Comparison of ENCODE assay signal across 8 cellular contexts in the genomic region with DNA sequence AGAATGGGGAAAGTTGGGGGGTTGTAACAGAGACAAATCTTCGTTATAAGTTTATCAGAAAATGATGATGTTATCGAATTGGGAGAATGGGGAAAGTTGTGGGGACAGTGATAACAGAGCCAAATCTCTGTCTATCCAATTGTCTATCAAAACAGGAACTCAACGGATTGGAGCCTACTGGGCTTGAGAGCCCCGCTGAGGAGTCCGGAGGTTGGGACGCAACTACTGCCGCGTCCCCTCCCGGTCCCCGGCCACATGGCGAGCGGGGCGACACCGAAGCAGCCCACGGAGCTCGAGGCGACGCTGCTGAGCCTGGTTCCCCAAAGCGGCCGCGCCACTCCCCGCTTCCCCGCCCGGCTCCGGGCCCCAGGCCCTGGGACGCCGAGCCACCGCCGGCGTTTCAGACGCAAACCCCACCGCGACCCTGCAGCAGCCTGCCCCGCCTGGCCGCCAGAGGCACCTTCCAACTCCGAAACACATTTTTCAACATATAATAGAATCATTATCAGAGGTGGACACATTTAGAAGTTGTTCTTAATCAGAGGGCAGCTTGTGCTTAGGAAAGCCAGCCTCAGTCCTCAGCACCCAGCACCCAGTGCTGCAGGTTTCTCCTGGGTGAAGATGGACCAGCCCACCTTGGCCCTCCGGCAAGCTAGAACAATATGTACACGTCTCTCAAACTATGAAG. TPM values are rescaled to one million over a fixed set of nuclear protein-coding genes. Genes with fewer than 3 reads are reported as not detected.
A peak's percentile ranks its signal among the peaks of the same experiment; 100 is the strongest.
DNase-seq lines count a peak whose midpoint lies in the region; ATAC-seq and TF ChIP-seq lines count a peak whose summit lies in the region.

No MANE protein-coding gene starts in this region.

- H3F3A ChIP-seq in MM.1S (ENCODE audit: insufficient read depth, low read length): no peaks in the 10 kb centered on the region

- no peaks in the 10 kb centered on the region for H3K9me2 ChIP-seq in MM.1S (replicated peaks; ENCODE audit: insufficient read depth, low read length)

- DNase-seq in AG20443 (ENCODE audit: low spot score) (peak; percentile 65), NCI-H748 treated with DMSO at 0.1 percent for 48 hours (lab: John Stamatoyannopoulos, UW) (no peak), MM.1S (no peak)
- DNase-seq in activated naive CD8-positive, alpha-beta T cell treated with anti-CD3 and anti-CD28 coated beads, Interleukin-2, amount 10 ng/mL, durations not matched to agents 7 days and 5 days: peak; percentile 40

- ATAC-seq in GM21723 (IDR thresholded peaks at IDR 0.05; ENCODE audit: unreplicated experiment) (peak; percentile 66), HG03565 (IDR thresholded peaks at IDR 0.05; ENCODE audit: unreplicated experiment) (no peak)
- ATAC-seq in activated naive CD8-positive, alpha-beta T cell treated with anti-CD3 and anti-CD28 coated beads, Interleukin-2, amount 10 ng/mL, durations not matched to agents 7 days and 5 days (ENCODE audit: low read depth): peak; percentile 53

- no peaks in the 10 kb centered on the region for H3K36me3 ChIP-seq in iPS-15b (ENCODE audit: control insufficient read depth, insufficient read depth, low read length)
- no peaks in the 10 kb centered on the region for H3K36me3 ChIP-seq in MM.1S (replicated peaks; ENCODE audit: insufficient read depth, low read length)

- no peak overlapping the region for H3K9ac ChIP-seq in iPS-15b (ENCODE audit: low read depth, low read length)
- H3K9ac ChIP-seq in MM.1S (ENCODE audit: low read length): no peak overlapping the region

- no peak for TF ChIP-seq CTCF in MM.1S (IDR thresholded peaks at IDR 0.05; ENCODE audit: low read length)

- H3K36me3 Mint-ChIP-seq in activated naive CD8-positive, alpha-beta T cell treated with anti-CD3 and anti-CD28 coated beads, Interleukin-2, amount 10 ng/mL, durations not matched to agents 7 days and 5 days: peaks cover 11% of the 10 kb centered on the region
- H3K36me3 Mint-ChIP-seq in stimulated activated naive CD8-positive, alpha-beta T cell treated with anti-CD3 and anti-CD28 coated beads, Interleukin-15, Interleukin-2, amounts not matched to agents 100 ng/mL and 50 ng/mL, for 24 hours (ENCODE audit: low read depth): no peaks in the 10 kb centered on the region

- peaks cover 35% of the 10 kb centered on the region for H3K4me1 Mint-ChIP-seq in activated naive CD8-positive, alpha-beta T cell treated with anti-CD3 and anti-CD28 coated beads, Interleukin-2, amount 10 ng/mL, durations not matched to agents 7 days and 5 days
- H3K4me1 Mint-ChIP-seq in stimulated activated naive CD8-positive, alpha-beta T cell treated with anti-CD3 and anti-CD28 coated beads, Interleukin-15, Interleukin-2, amounts not matched to agents 100 ng/mL and 50 ng/mL, for 24 hours (ENCODE audit: low read depth): peaks cover 49% of the 10 kb centered on the region

- no peak overlapping the region for H3K4me2 ChIP-seq in MM.1S (ENCODE audit: low read depth, low read length)

- H3K27ac Mint-ChIP-seq in activated naive CD8-positive, alpha-beta T cell treated with anti-CD3 and anti-CD28 coated beads, Interleukin-2, amount 10 ng/mL, durations not matched to agents 7 days and 5 days: no peak overlapping the region
- peak overlapping the region; percentile 68 for H3K27ac Mint-ChIP-seq in stimulated activated naive CD8-positive, alpha-beta T cell treated with anti-CD3 and anti-CD28 coated beads, Interleukin-15, Interleukin-2, amounts not matched to agents 100 ng/mL and 50 ng/mL, for 24 hours

- H3K27me3 Mint-ChIP-seq in activated naive CD8-positive, alpha-beta T cell treated with anti-CD3 and anti-CD28 coated beads, Interleukin-2, amount 10 ng/mL, durations not matched to agents 7 days and 5 days: peaks cover 18% of the 10 kb centered on the region
- peaks cover 25% of the 10 kb centered on the region for H3K27me3 Mint-ChIP-seq in stimulated activated naive CD8-positive, alpha-beta T cell treated with anti-CD3 and anti-CD28 coated beads, Interleukin-15, Interleukin-2, amounts not matched to agents 100 ng/mL and 50 ng/mL, for 24 hours

- H3K4me3 ChIP-seq in iPS-15b (ENCODE audit: low read depth, low read length): peak overlapping the region; percentile 47
- no peak overlapping the region for H3K4me3 ChIP-seq in MM.1S (ENCODE audit: low read length)

- H3K27ac ChIP-seq in MM.1S (ENCODE audit: low read length): no peak overlapping the region

- H3K27me3 ChIP-seq in iPS-15b (ENCODE audit: control insufficient read depth, insufficient read depth, low read length) (peaks cover 24% of the 10 kb centered on the region), MM.1S (replicated peaks; ENCODE audit: insufficient read depth, low read length) (no peaks in the 10 kb centered on the region)

- peaks cover 4% of the 10 kb centered on the region for H3K4me1 ChIP-seq in iPS-15b (ENCODE audit: control insufficient read depth, insufficient read depth, low read length)
- H3K4me1 ChIP-seq in MM.1S (ENCODE audit: low read length): no peaks in the 10 kb centered on the region

- H3K9me3 Mint-ChIP-seq in activated naive CD8-positive, alpha-beta T cell treated with anti-CD3 and anti-CD28 coated beads, Interleukin-2, amount 10 ng/mL, durations not matched to agents 7 days and 5 days: peaks cover 6% of the 10 kb centered on the region
- no peaks in the 10 kb centered on the region for H3K9me3 Mint-ChIP-seq in stimulated activated naive CD8-positive, alpha-beta T cell treated with anti-CD3 and anti-CD28 coated beads, Interleukin-15, Interleukin-2, amounts not matched to agents 100 ng/mL and 50 ng/mL, for 24 hours

- no peaks in the 10 kb centered on the region for H4K20me1 ChIP-seq in MM.1S (ENCODE audit: insufficient read depth, low read length)

- H3K9me3 ChIP-seq in iPS-15b (ENCODE audit: control insufficient read depth, insufficient read depth, low read length) (no peaks in the 10 kb centered on the region), MM.1S (replicated peaks; ENCODE audit: insufficient read depth, low read length) (no peaks in the 10 kb centered on the region)

- H2AFZ ChIP-seq in MM.1S (ENCODE audit: low read length): no peak overlapping the region

- peak overlapping the region; percentile 71 for H3K4me3 Mint-ChIP-seq in activated naive CD8-positive, alpha-beta T cell treated with anti-CD3 and anti-CD28 coated beads, Interleukin-2, amount 10 ng/mL, durations not matched to agents 7 days and 5 days
- peak overlapping the region; percentile 62 for H3K4me3 Mint-ChIP-seq in stimulated activated naive CD8-positive, alpha-beta T cell treated with anti-CD3 and anti-CD28 coated beads, Interleukin-15, Interleukin-2, amounts not matched to agents 100 ng/mL and 50 ng/mL, for 24 hours

- no peaks in the 10 kb centered on the region for H3K79me2 ChIP-seq in MM.1S (ENCODE audit: low read length)

- POLR2A ChIA-PET in activated naive CD8-positive, alpha-beta T cell treated with anti-CD3 and anti-CD28 coated beads, Interleukin-2, amount 10 ng/mL, durations not matched to agents 7 days and 5 days (lab: Charles Lee): interaction anchor here (0.7 to 2.2 kb wide), 3 partner anchors 13 to 284 kb away, joined by 3 to 5 read pairs (median 4); no protein-coding TSS in a partner anchor

RNA-seq across cellular contexts. Expression of a gene that starts 13.8 kb away (rescaled TPM):
- 10 to 100 TPM; 31.9 to 32.4 TPM for total RNA-seq in activated naive CD8-positive, alpha-beta T cell treated with anti-CD3 and anti-CD28 coated beads, Interleukin-2, amount 10 ng/mL, durations not matched to agents 7 days and 5 days

RNA-seq across cellular contexts. Expression of a gene that starts 43.4 kb away (rescaled TPM):
- 10 to 100 TPM; 17.7 to 20.1 TPM for total RNA-seq in activated naive CD8-positive, alpha-beta T cell treated with anti-CD3 and anti-CD28 coated beads, Interleukin-2, amount 10 ng/mL, durations not matched to agents 7 days and 5 days

Comparison
In these comparisons a context has a peak if more than half of its experiments do, and no peak if none do; other contexts are left out.
1. DNase-seq: peak in AG20443 (single experiment) and activated naive CD8-positive, alpha-beta T cell treated with anti-CD3 and anti-CD28 coated beads, Interleukin-2, amount 10 ng/mL, durations not matched to agents 7 days and 5 days (single experiment); none in NCI-H748 treated with DMSO at 0.1 percent for 48 hours (single experiment) and MM.1S (single experiment).